In genomic region chr12:57430931-57431566, GRCh38 we compare ENCODE assay signal across 1 cellular context.
TF ChIP-seq lines count a peak whose summit lies in the region.

TSS of gene R3HDM2 (minus strand) at chr12:57431043. CDS start at chr12:57310428, 120,615 bp downstream.

TF ChIP-seq in K562, 482 proteins besides CTCF, POLR2A, EP300 and RAD21 (continued from another document and continues in another):
- TF ChIP-seq PHB (CRISPR knock-in tag; IDR thresholded peaks at IDR 0.05) (no peak), ELK1 (CRISPR knock-in tag; IDR thresholded peaks at IDR 0.05) (no peak), RUNX1 (IDR thresholded peaks at IDR 0.05; ENCODE audit: low read depth) (no peak), PRMT5 (CRISPR knock-in tag; IDR thresholded peaks at IDR 0.05) (peak; percentile 89; the same call in 1 of the 2 replicates), NCOA2 (IDR thresholded peaks at IDR 0.05; ENCODE audit: partially characterized antibody in 2 of 2) (no peak), CBFB (CRISPR knock-in tag; IDR thresholded peaks at IDR 0.05) (no peak), BRF1 (IDR thresholded peaks at IDR 0.05; ENCODE audit: borderline replicate concordance, extremely low read depth, insufficient read length) (no peak), DMBX1 (CRISPR knock-in tag; IDR thresholded peaks at IDR 0.05; ENCODE audit: borderline replicate concordance) (no peak), MECOM (CRISPR knock-in tag; IDR thresholded peaks at IDR 0.05) (no peak), ZNF668 (CRISPR knock-in tag; IDR thresholded peaks at IDR 0.05) (no peak), E2F5 (CRISPR knock-in tag; IDR thresholded peaks at IDR 0.05) (peak; percentile 97), ZC3H8 (IDR thresholded peaks at IDR 0.05) (no peak), PRPF4 (IDR thresholded peaks at IDR 0.05; ENCODE audit: insufficient read depth, low read depth, low read length, poor library complexity, severe bottlenecking) (no peak), DIDO1 (tag; IDR thresholded peaks at IDR 0.05; ENCODE audit: low read depth) (no peak), ZSCAN29 (IDR thresholded peaks at IDR 0.05) (no peak), IFI16 (CRISPR knock-in tag; IDR thresholded peaks at IDR 0.05) (no peak), PRDM10 (IDR thresholded peaks at IDR 0.05; ENCODE audit: partially characterized antibody) (peak; percentile 40), FOXA1 (IDR thresholded peaks at IDR 0.05; ENCODE audit: borderline replicate concordance) (no peak), ZNF3 (CRISPR knock-in tag; IDR thresholded peaks at IDR 0.05) (no peak), CCAR2 (IDR thresholded peaks at IDR 0.05; ENCODE audit: low read depth, low read length) (no peak), COPS2 (conservative IDR thresholded peaks at IDR 0.05) (no peak), ARNT (IDR thresholded peaks at IDR 0.05) (no peak), TSC22D4 (tag; IDR thresholded peaks at IDR 0.05) (no peak), ZBTB9 (CRISPR knock-in tag; IDR thresholded peaks at IDR 0.05) (peak; percentile 49; the same call in 1 of the 2 replicates), NBN (IDR thresholded peaks at IDR 0.05; ENCODE audit: low read depth) (0 out of 2 replicates have a peak, but pooled peaks have one; percentile 68), ZNF121 (CRISPR knock-in tag; conservative IDR thresholded peaks at IDR 0.05) (no peak), ZNF57 (CRISPR knock-in tag; IDR thresholded peaks at IDR 0.05) (no peak), HDGF (IDR thresholded peaks at IDR 0.05) (no peak), NELFE (IDR thresholded peaks at IDR 0.05; ENCODE audit: insufficient read depth, insufficient read length) (no peak), CBFA2T2 (conservative IDR thresholded peaks at IDR 0.05) (no peak), FOSL1 (tag; conservative IDR thresholded peaks at IDR 0.05) (no peak), PREB (CRISPR knock-in tag; IDR thresholded peaks at IDR 0.05) (no peak), YY1 (IDR thresholded peaks at IDR 0.05; ENCODE audit: borderline replicate concordance in 1 of 3, control insufficient read depth in 1 of 3, extremely low read depth in 1 of 3, insufficient read depth in 3 of 3, insufficient read length in 1 of 3, insufficient replicate concordance in 2 of 3, low read depth in 1 of 3, low read length in 2 of 3) (peak in 2 of 3 experiments; percentile 29 to 57), MCM7 (IDR thresholded peaks at IDR 0.05) (no peak), CHD1 (IDR thresholded peaks at IDR 0.05; ENCODE audit: low read length) (no peak), ZNF354B (CRISPR knock-in tag; IDR thresholded peaks at IDR 0.05) (0 out of 2 replicates have a peak, but pooled peaks have one; percentile 7), NCOR1 (IDR thresholded peaks at IDR 0.05) (0 out of 2 replicates have a peak, but pooled peaks have one; percentile 10), ZNF699 (CRISPR knock-in tag; IDR thresholded peaks at IDR 0.05; ENCODE audit: insufficient replicate concordance) (no peak), FIP1L1 (IDR thresholded peaks at IDR 0.05; ENCODE audit: low read depth, low read length, poor library complexity, severe bottlenecking) (no peak), SOX6 (IDR thresholded peaks at IDR 0.05) (no peak; the same call in 1 of the 2 replicates), C11orf30 (IDR thresholded peaks at IDR 0.05; ENCODE audit: low read depth) (no peak), NCOA1 (IDR thresholded peaks at IDR 0.05; ENCODE audit: low read depth) (no peak), ZNF316 (IDR thresholded peaks at IDR 0.05) (no peak), E2F4 (CRISPR knock-in tag; IDR thresholded peaks at IDR 0.05; ENCODE audit: low read depth) (peak; percentile 91), POLR2B (IDR thresholded peaks at IDR 0.05; ENCODE audit: low read depth, partially characterized antibody) (peak; percentile 87), BMI1 (IDR thresholded peaks at IDR 0.05; ENCODE audit: low read length) (no peak), GABPA (tag; conservative IDR thresholded peaks at IDR 0.05; ENCODE audit: low read depth) (peak; percentile 77), ZNF79 (CRISPR knock-in tag; IDR thresholded peaks at IDR 0.05; ENCODE audit: low read depth) (no peak), HMGN3 (IDR thresholded peaks at IDR 0.05; ENCODE audit: borderline replicate concordance, extremely low read depth, insufficient read length, low read depth, low read length) (peak; percentile 57), GTF3C2 (IDR thresholded peaks at IDR 0.05; ENCODE audit: borderline replicate concordance, extremely low read depth, insufficient read length) (no peak), RHOXF2B (CRISPR knock-in tag; conservative IDR thresholded peaks at IDR 0.05) (no peak), PATZ1 (CRISPR knock-in tag; IDR thresholded peaks at IDR 0.05; ENCODE audit: borderline replicate concordance) (no peak), CBX2 (IDR thresholded peaks at IDR 0.05; ENCODE audit: insufficient read depth, low read length, poor library complexity, severe bottlenecking) (no peak), PML (IDR thresholded peaks at IDR 0.05; ENCODE audit: low read length) (peak; percentile 85), ELK3 (CRISPR knock-in tag; IDR thresholded peaks at IDR 0.05) (no peak), MEF2A (IDR thresholded peaks at IDR 0.05; ENCODE audit: control insufficient read depth, low read depth, low read length) (no peak), TOE1 (IDR thresholded peaks at IDR 0.05; ENCODE audit: borderline replicate concordance) (no peak), TOE1 (CRISPR knock-in tag; IDR thresholded peaks at IDR 0.05; ENCODE audit: borderline replicate concordance, low read depth) (peak; percentile 95), HNRNPL (IDR thresholded peaks at IDR 0.05; ENCODE audit: low read depth, low read length) (no peak)
